1 cellular context compared by ENCODE assay signal in genomic region chr2:9313443-9313842, GRCh38.
TF ChIP-seq lines count a peak whose summit lies in the region.

No MANE protein-coding gene starts in this region.

TF ChIP-seq in K562, 482 proteins besides CTCF, POLR2A, EP300 and RAD21 (continued from another document and continues in another):
- TF ChIP-seq VEZF1 (CRISPR knock-in tag; IDR thresholded peaks at IDR 0.05) (peak; percentile 44), CCAR2 (IDR thresholded peaks at IDR 0.05; ENCODE audit: low read depth, low read length) (no peak), IRF9 (tag; IDR thresholded peaks at IDR 0.05) (no peak), LCOR (CRISPR knock-in tag; IDR thresholded peaks at IDR 0.05) (no peak), ZNF280B (CRISPR knock-in tag; IDR thresholded peaks at IDR 0.05) (no peak), OTX1 (CRISPR knock-in tag; IDR thresholded peaks at IDR 0.05) (no peak), E2F6 (IDR thresholded peaks at IDR 0.05; ENCODE audit: borderline replicate concordance in 1 of 2, extremely low read depth in 1 of 2, insufficient read depth in 1 of 2, insufficient read length in 1 of 2, low read depth in 1 of 2, low read length in 1 of 2, poor library complexity in 1 of 2, severe bottlenecking in 1 of 2) (peak in 1 of 2 experiments; percentile 32), POLR3A (IDR thresholded peaks at IDR 0.05; ENCODE audit: borderline replicate concordance, extremely low read depth, insufficient read depth, insufficient read length) (no peak), NELFE (IDR thresholded peaks at IDR 0.05; ENCODE audit: insufficient read depth, insufficient read length) (no peak), DACH1 (IDR thresholded peaks at IDR 0.05; ENCODE audit: partially characterized antibody) (no peak), SOX6 (IDR thresholded peaks at IDR 0.05) (peak; percentile 40; the same call in 1 of the 2 replicates), C11orf30 (IDR thresholded peaks at IDR 0.05; ENCODE audit: low read depth) (no peak), ZC3H4 (CRISPR knock-in tag; IDR thresholded peaks at IDR 0.05; ENCODE audit: borderline replicate concordance) (no peak), TRIM28 (IDR thresholded peaks at IDR 0.05) (no peak), ARID1B (IDR thresholded peaks at IDR 0.05) (peak; percentile 41; the same call in 1 of the 2 replicates), CREM (IDR thresholded peaks at IDR 0.05; ENCODE audit: low read depth) (no peak), RHOXF2B (CRISPR knock-in tag; conservative IDR thresholded peaks at IDR 0.05) (no peak), ZNF354B (CRISPR knock-in tag; IDR thresholded peaks at IDR 0.05) (no peak), SFPQ (IDR thresholded peaks at IDR 0.05; ENCODE audit: low read depth, low read length) (no peak), PHF20 (IDR thresholded peaks at IDR 0.05; ENCODE audit: partially characterized antibody) (no peak), FOXP1 (CRISPR knock-in tag; IDR thresholded peaks at IDR 0.05) (no peak), PHB (CRISPR knock-in tag; IDR thresholded peaks at IDR 0.05) (no peak), ZNF395 (CRISPR knock-in tag; IDR thresholded peaks at IDR 0.05) (no peak), MLX (CRISPR knock-in tag; conservative IDR thresholded peaks at IDR 0.05) (no peak), MECOM (CRISPR knock-in tag; IDR thresholded peaks at IDR 0.05) (no peak), PRPF4 (IDR thresholded peaks at IDR 0.05; ENCODE audit: insufficient read depth, low read depth, low read length, poor library complexity, severe bottlenecking) (no peak), CREB3 (tag; conservative IDR thresholded peaks at IDR 0.05; ENCODE audit: low read depth) (no peak), PPARD (CRISPR knock-in tag; IDR thresholded peaks at IDR 0.05) (no peak), MTA1 (IDR thresholded peaks at IDR 0.05; ENCODE audit: borderline replicate concordance) (no peak), ZMIZ1 (IDR thresholded peaks at IDR 0.05; ENCODE audit: low read depth in 2 of 2, low read length in 2 of 2) (no peak), EWSR1 (IDR thresholded peaks at IDR 0.05; ENCODE audit: borderline replicate concordance, low read depth, partially characterized antibody) (no peak), MAFF (IDR thresholded peaks at IDR 0.05; ENCODE audit: low read length) (no peak), ZNF518B (CRISPR knock-in tag; IDR thresholded peaks at IDR 0.05) (no peak), RBM14 (IDR thresholded peaks at IDR 0.05; ENCODE audit: borderline replicate concordance, insufficient read depth, low read depth, low read length) (no peak), ILK (tag; IDR thresholded peaks at IDR 0.05; ENCODE audit: borderline replicate concordance, low read depth) (no peak), ZNF79 (CRISPR knock-in tag; IDR thresholded peaks at IDR 0.05; ENCODE audit: low read depth) (no peak), PCBP1 (IDR thresholded peaks at IDR 0.05; ENCODE audit: low read depth, low read length, poor library complexity, severe bottlenecking) (no peak)
